In the genomic region with DNA sequence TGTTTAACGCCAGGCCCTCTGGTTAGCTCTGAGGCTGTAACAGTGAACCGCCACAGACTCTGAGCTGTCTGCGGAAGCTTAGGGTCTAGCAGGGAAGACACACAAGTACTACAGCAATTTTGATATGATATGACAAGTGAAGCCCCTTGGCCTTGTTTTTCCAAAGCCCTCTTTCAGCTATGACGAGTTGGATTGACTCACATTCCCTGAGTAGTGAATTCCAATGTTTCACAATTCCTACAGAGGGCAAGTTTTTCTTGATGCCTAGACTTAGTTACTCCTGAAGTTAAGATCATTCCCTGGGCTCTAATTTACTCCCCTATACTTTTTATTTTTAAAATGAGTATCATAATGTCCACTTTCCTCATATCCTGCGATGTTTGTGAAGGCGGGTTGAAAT, we compare ENCODE assay signal across 33 cellular contexts. TPM values are rescaled to one million over a fixed set of nuclear protein-coding genes. Genes with fewer than 3 reads are reported as not detected.
DNase-seq lines count a peak whose midpoint lies in the region; ATAC-seq and TF ChIP-seq lines count a peak whose summit lies in the region.
"Had no signal": no experiment of that assay in that cellular context is flagged by ENCODE, and none has a peak within 500 bp of the region (broad histone marks: within the 10 kb centered on the region; RNA-seq: fewer than 3 reads in every experiment).

No MANE protein-coding gene starts in this region.

- TF ChIP-seq CTCF in Caco-2 (IDR thresholded peaks at IDR 0.05; ENCODE audit: insufficient read depth in 1 of 2, low read depth in 1 of 2, low read length in 1 of 2, severe bottlenecking in 1 of 2, unreplicated experiment in 1 of 2) = no peak
- TF ChIP-seq CTCF in PC-9 (conservative IDR thresholded peaks at IDR 0.05) = no peak
- TF ChIP-seq CTCF in epithelial cell of esophagus (IDR thresholded peaks at IDR 0.05; ENCODE audit: insufficient read depth, low read depth, low read length, missing control alignments) = no peak

- no peaks in the 10 kb centered on the region for H3K9me2 ChIP-seq in PC-9 (ENCODE audit: insufficient read depth)

- H3F3A ChIP-seq in PC-9 (ENCODE audit: insufficient read depth, low read depth) = peaks cover 45% of the 10 kb centered on the region

- H2AFZ ChIP-seq in PC-9 = peak overlapping the region; percentile 63

- no peak for DNase-seq in Caco-2
- peak in 1 of 2 experiments; percentile 78 for DNase-seq in PC-9
- peak; percentile 62 for DNase-seq in epithelial cell of esophagus (ENCODE audit: low read depth)
- DNase-seq in skeletal muscle cell (ENCODE audit: low read depth) = peak; percentile 36
- DNase-seq in NCI-H1092 (lab: John Stamatoyannopoulos, UW) = no peak
- DNase-seq in stimulated activated CD4-positive, alpha-beta T cell treated with anti-CD3 and anti-CD28 coated beads, Interleukin-1b, Interleukin-23, amount 100 ng/mL, for 48 hours = no peak
- no peak for DNase-seq in anterior cingulate cortex (lab: John Stamatoyannopoulos, UW)
- DNase-seq: activated CD4-positive, alpha-beta T cell treated with anti-CD3 and anti-CD28 coated beads for 36 hours; activated CD8-positive, alpha-beta memory T cell treated with anti-CD3 and anti-CD28 coated beads, Interleukin-2, amount 50 U/mL, for 48 hours; activated CD8-positive, alpha-beta T cell treated with anti-CD3 and anti-CD28 coated beads for 36 hours; activated naive CD4-positive, alpha-beta T cell treated with anti-CD3 and anti-CD28 coated beads for 36 hours; DMS79 treated with DMSO at 0.1 percent for 48 hours; midbrain; naive B cell; NCI-H1436; NCI-H2081 treated with DMSO at 0.1 percent for 48 hours; NCI-H226; NCI-H69; right cardiac atrium; SHP77; stimulated activated CD4-positive, alpha-beta T cell treated with anti-CD3 and anti-CD28 coated beads, Interleukin-4, amount 100 ng/mL, for 1 hour; tibial artery had no signal

- POLR2A ChIA-PET in Caco-2 (lab: Charles Lee) (no interaction called here), PC-9 (lab: Charles Lee; ENCODE audit: unreplicated experiment) (interaction anchor here (0.6 to 0.7 kb wide), 2 partner anchors 25 to 40 kb away, joined by 3 to 11 read pairs; no protein-coding TSS in a partner anchor)

- H3K4me1 ChIP-seq in Caco-2 = peaks cover 12% of the 10 kb centered on the region
- peaks cover 74% of the 10 kb centered on the region for H3K4me1 ChIP-seq in PC-9 (replicated peaks; ENCODE audit: insufficient read depth)
- H3K4me1 ChIP-seq: BLaER1 treated with 17β-estradiol and CSF1 and Interleukin-3, amounts not matched to agents 10 nM and 100 nM; tibial artery had no signal

- CTCF ChIA-PET in Caco-2 (lab: Charles Lee) (interaction anchor here (0.7 to 0.9 kb wide), 2 partner anchors 59 to 162 kb away, joined by 3 read pairs; no protein-coding TSS in a partner anchor), PC-9 (lab: Charles Lee) (interaction anchor here (1.5 kb wide), 1 partner anchor 16 kb away, joined by 4 read pairs; no protein-coding TSS in a partner anchor)

- ATAC-seq in GM18873 (IDR thresholded peaks at IDR 0.05; ENCODE audit: low FRiP score, unreplicated experiment) = no peak
- ATAC-seq: activated CD4-positive, alpha-beta T cell treated with anti-CD3 and anti-CD28 coated beads for 36 hours; activated CD8-positive, alpha-beta T cell treated with anti-CD3 and anti-CD28 coated beads for 36 hours; right cardiac atrium had no signal

- no peak overlapping the region for H3K4me3 Mint-ChIP-seq in Caco-2 (ENCODE audit: unreplicated experiment)
- H3K4me3 Mint-ChIP-seq: activated CD4-positive, alpha-beta T cell treated with anti-CD3 and anti-CD28 coated beads for 36 hours; activated CD8-positive, alpha-beta T cell treated with anti-CD3 and anti-CD28 coated beads for 36 hours; activated naive CD4-positive, alpha-beta T cell treated with anti-CD3 and anti-CD28 coated beads for 36 hours; activated T-helper 1 cell treated with anti-CD3 and anti-CD28 coated beads, Interleukin-12 subunit alpha, Interleukin-12 subunit beta, Interleukin-2, Interleukin-4 antibody, amounts not matched to agents 30 ng/mL and 10 ng/mL and 1 ng/mL, durations not matched to agents 14 hours and 24 hours and 36 hours; brain; naive B cell had no signal

- H3K27me3 Mint-ChIP-seq in Caco-2 (ENCODE audit: insufficient read depth, unreplicated experiment) = no peaks in the 10 kb centered on the region

- BruUV-seq in Caco-2 (replicated peaks; lab: Mats Ljungman, UMichigan) (no TSS peak), PC-9 (replicated peaks; lab: Mats Ljungman, UMichigan) (no TSS peak)

- H3K4me1 Mint-ChIP-seq in Caco-2 (ENCODE audit: low read depth, unreplicated experiment) = peaks cover 20% of the 10 kb centered on the region
- H3K4me1 Mint-ChIP-seq: activated CD4-positive, alpha-beta T cell treated with anti-CD3 and anti-CD28 coated beads for 36 hours; naive B cell had no signal

- H3K27me3 ChIP-seq in Caco-2 (replicated peaks; ENCODE audit: control insufficient read depth, insufficient read depth, low read length) = no peaks in the 10 kb centered on the region
- H3K27me3 ChIP-seq in PC-9 (ENCODE audit: insufficient read depth, low read depth) = no peaks in the 10 kb centered on the region

- no peaks in the 10 kb centered on the region for H3K9me3 ChIP-seq in Caco-2
- no peaks in the 10 kb centered on the region for H3K9me3 ChIP-seq in PC-9 (ENCODE audit: insufficient read depth, low read depth)
- H3K9me3 ChIP-seq: BLaER1 treated with 17β-estradiol and CSF1 and Interleukin-3, amounts not matched to agents 10 nM and 100 nM; tibial artery had no signal

- peak overlapping the region; percentile 72 for H3K4me2 ChIP-seq in PC-9
- H3K4me2 ChIP-seq: BLaER1 treated with 17β-estradiol and CSF1 and Interleukin-3, amounts not matched to agents 10 nM and 100 nM; KMS-11 had no signal

- H3K36me3 ChIP-seq in Caco-2 (ENCODE audit: control insufficient read depth, insufficient read depth, low read length) (no peaks in the 10 kb centered on the region), PC-9 (ENCODE audit: low read depth) (no peaks in the 10 kb centered on the region)
- H3K36me3 ChIP-seq: BLaER1 treated with 17β-estradiol and CSF1 and Interleukin-3, amounts not matched to agents 10 nM and 100 nM; tibial artery had no signal

- H3K4me3 ChIP-seq in Caco-2 (ENCODE audit: low read depth, low read length) (no peak overlapping the region), PC-9 (peak overlapping the region; percentile 32; the same call in 1 of the 2 replicates), epithelial cell of esophagus (ENCODE audit: low read length) (no peak overlapping the region), skeletal muscle cell (ENCODE audit: low read depth, low read length) (no peak overlapping the region)
- H3K4me3 ChIP-seq: BLaER1 treated with 17β-estradiol and CSF1 and Interleukin-3, amounts not matched to agents 10 nM and 100 nM; tibial artery had no signal

- no peaks in the 10 kb centered on the region for H3K36me3 Mint-ChIP-seq in Caco-2 (ENCODE audit: insufficient read depth, unreplicated experiment)
- H3K36me3 Mint-ChIP-seq: brain, naive B cell had no signal

- H3K27ac ChIP-seq in PC-9 = peak overlapping the region; percentile 96
- H3K27ac ChIP-seq: BLaER1 treated with 17β-estradiol and CSF1 and Interleukin-3, amounts not matched to agents 10 nM and 100 nM; HL-60; KMS-11; tibial artery had no signal

- H4K20me1 ChIP-seq in PC-9 (ENCODE audit: insufficient read depth) = no peaks in the 10 kb centered on the region
- H4K20me1 ChIP-seq: BLaER1 treated with 17β-estradiol and CSF1 and Interleukin-3, amounts not matched to agents 10 nM and 100 nM had no signal

- H3K27ac Mint-ChIP-seq in Caco-2 (ENCODE audit: unreplicated experiment) = peak overlapping the region; percentile 11
- H3K27ac Mint-ChIP-seq: activated CD4-positive, alpha-beta T cell treated with anti-CD3 and anti-CD28 coated beads for 36 hours; activated CD8-positive, alpha-beta T cell treated with anti-CD3 and anti-CD28 coated beads for 36 hours; activated naive CD4-positive, alpha-beta T cell treated with anti-CD3 and anti-CD28 coated beads for 36 hours; activated T-helper 1 cell treated with anti-CD3 and anti-CD28 coated beads, Interleukin-12 subunit alpha, Interleukin-12 subunit beta, Interleukin-2, Interleukin-4 antibody, amounts not matched to agents 30 ng/mL and 10 ng/mL and 1 ng/mL, durations not matched to agents 14 hours and 24 hours and 36 hours had no signal

- H3K9me3 Mint-ChIP-seq in Caco-2 (ENCODE audit: unreplicated experiment) = no peaks in the 10 kb centered on the region
- H3K9me3 Mint-ChIP-seq: activated CD8-positive, alpha-beta T cell treated with anti-CD3 and anti-CD28 coated beads for 36 hours; activated naive CD4-positive, alpha-beta T cell treated with anti-CD3 and anti-CD28 coated beads for 36 hours; activated T-helper 1 cell treated with anti-CD3 and anti-CD28 coated beads, Interleukin-12 subunit alpha, Interleukin-12 subunit beta, Interleukin-2, Interleukin-4 antibody, amounts not matched to agents 30 ng/mL and 10 ng/mL and 1 ng/mL, durations not matched to agents 14 hours and 24 hours and 36 hours; naive B cell had no signal

- intact Hi-C loops in Caco-2 (cut with micrococcal nuclease; ENCODE audit: unreplicated experiment) (loop anchor here (5.0 kb wide), 1 partner anchor 147 kb away; the partner anchor contains the start of gene HOXC12), PC-9 (cut with micrococcal nuclease; ENCODE audit: unreplicated experiment) (no loop called here)

- H3K79me2 ChIP-seq in PC-9 (ENCODE audit: low read depth) = no peaks in the 10 kb centered on the region

RNA-seq across cellular contexts. Expression of gene CISTR, which starts 53.3 kb away (rescaled TPM):
- total RNA-seq in Caco-2 (2022) (not detected in 2 replicates), PC-9 (2021) (not detected in 2 replicates)
- total RNA-seq: activated CD4-positive, alpha-beta T cell treated with anti-CD3 and anti-CD28 coated beads for 36 hours; activated CD8-positive, alpha-beta T cell treated with anti-CD3 and anti-CD28 coated beads for 36 hours; activated naive CD4-positive, alpha-beta T cell treated with anti-CD3 and anti-CD28 coated beads for 36 hours; activated T-helper 1 cell treated with anti-CD3 and anti-CD28 coated beads, Interleukin-12 subunit alpha, Interleukin-12 subunit beta, Interleukin-2, Interleukin-4 antibody, amounts not matched to agents 30 ng/mL and 10 ng/mL and 1 ng/mL, durations not matched to agents 14 hours and 24 hours and 36 hours; chondrocyte; endothelial cell of umbilical vein; H4; lower leg skin; posterior vena cava had no signal

Comparison
In these comparisons a context has a peak if more than half of its experiments do, and no peak if none do; other contexts are left out.
1. DNase-seq: peak in epithelial cell of esophagus (single experiment) and skeletal muscle cell (single experiment); none in Caco-2 (0 of 2), NCI-H1092 (single experiment), stimulated activated CD4-positive, alpha-beta T cell treated with anti-CD3 and anti-CD28 coated beads, Interleukin-1b, Interleukin-23, amount 100 ng/mL, for 48 hours (single experiment) and anterior cingulate cortex (0 of 58).